ENCODE assay signal across 6 cellular contexts in genomic region chr9:68330531-68331173, GRCh38. TPM values are rescaled to one million over a fixed set of nuclear protein-coding genes. Genes with fewer than 3 reads are reported as not detected.
"Had no signal": no experiment of that assay in that cellular context is flagged by ENCODE, and none has a peak within 500 bp of the region (broad histone marks: within the 10 kb centered on the region; RNA-seq: fewer than 3 reads in every experiment).

No MANE protein-coding gene starts in this region.

RNA-seq across cellular contexts. Expression of gene PGM5, which starts 25.8 kb away (rescaled TPM):
- total RNA-seq: GM23338, H1, H9 had no signal
- polyA plus RNA-seq: GM23338, H1 had no signal

RNA-seq across cellular contexts. Expression of gene FOXD4L3, which starts 28.0 kb away (rescaled TPM):
- total RNA-seq: GM23338, H1, H9, HT-29, IMR-90 had no signal
- polyA plus RNA-seq: GM23338, H1, IMR-90, K562 had no signal
